12 cellular contexts compared by ENCODE assay signal in the genomic region with DNA sequence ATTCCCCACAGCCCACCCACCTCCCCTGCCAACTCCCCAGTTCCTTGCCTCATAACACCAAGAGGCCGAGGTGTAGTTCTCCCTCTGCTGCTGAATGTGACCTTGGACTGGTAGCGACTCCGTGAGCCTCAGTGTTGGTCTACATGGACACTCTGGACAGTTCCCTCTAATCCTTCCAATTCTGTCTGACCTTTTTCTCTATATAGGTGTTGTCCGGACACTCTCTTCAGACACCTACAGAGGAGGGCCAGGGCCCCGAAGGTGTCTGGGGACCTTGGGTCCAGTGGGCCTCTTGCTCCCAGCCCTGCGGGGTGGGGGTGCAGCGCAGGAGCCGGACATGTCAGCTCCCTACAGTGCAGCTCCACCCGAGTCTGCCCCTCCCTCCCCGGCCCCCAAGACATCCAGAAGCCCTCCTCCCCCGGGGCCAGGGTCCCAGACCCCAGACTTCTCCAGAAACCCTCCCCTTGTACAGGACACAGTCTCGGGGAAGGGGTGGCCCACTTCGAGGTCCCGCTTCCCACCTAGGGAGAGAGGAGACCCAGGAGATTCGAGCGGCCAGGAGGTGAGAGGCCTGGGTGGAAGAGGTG. TPM values are rescaled to one million over a fixed set of nuclear protein-coding genes. Genes with fewer than 3 reads are reported as not detected.
DNase-seq lines count a peak whose midpoint lies in the region; TF ChIP-seq lines count a peak whose summit lies in the region.
"Had no signal": no experiment of that assay in that cellular context is flagged by ENCODE, and none has a peak within 500 bp of the region (broad histone marks: within the 10 kb centered on the region; RNA-seq: fewer than 3 reads in every experiment).

No MANE protein-coding gene starts in this region.

- H3K36me3 ChIP-seq in ascending aorta (peaks cover 7 to 32% of the 10 kb centered on the region in 2 donors), liver (ENCODE audit: control insufficient read depth in 4 of 4, insufficient read depth in 3 of 4, low read depth in 1 of 4, low read length in 3 of 4) (peaks cover 0 to 11% (median 4%) of the 10 kb centered on the region in 4 donors), stomach smooth muscle (ENCODE audit: control insufficient read depth in 2 of 2, insufficient read depth in 2 of 2, low read length in 2 of 2) (peaks cover 13% of the 10 kb centered on the region in 2 donors)

- no peaks in the 10 kb centered on the region for H3K9me3 Mint-ChIP-seq in H9
- H3K9me3 Mint-ChIP-seq: activated B cell treated with CpG ODN at 0.5 μM for 24 hours had no signal

- H3K79me1 ChIP-seq in H9 (ENCODE audit: insufficient read depth, low read depth, low read length, poor library complexity, severe bottlenecking): no peaks in the 10 kb centered on the region

- TF ChIP-seq RAD21 in liver (IDR thresholded peaks at IDR 0.05): no peak

- H2AK5ac ChIP-seq in H9 (ENCODE audit: insufficient read length, low read length): no peak overlapping the region

- H2BK120ac ChIP-seq in H9 (ENCODE audit: low read depth, low read length, poor library complexity, severe bottlenecking): no peak overlapping the region

- no peak overlapping the region for H3K23ac ChIP-seq in H9 (ENCODE audit: insufficient read length, low read depth, low read length)

- peaks cover 5% of the 10 kb centered on the region in 3 experiments; a peak in 6 of 7 replicates for H3K36me3 Mint-ChIP-seq in H9 (ENCODE audit: insufficient read depth in 1 of 3, low read depth in 3 of 3)

- H3K9ac ChIP-seq in H9 (ENCODE audit: extremely low read depth, insufficient read length, low read length) (no peak overlapping the region), liver (ENCODE audit: low read depth in 1 of 2, low read length in 2 of 2) (peak overlapping the region in 1 of 2 donors; percentile 30), stomach smooth muscle (ENCODE audit: low read length in 2 of 2) (peak overlapping the region in 1 of 2 donors; percentile 28)

- no peak overlapping the region for H4K5ac ChIP-seq in H9 (ENCODE audit: insufficient read length, low read depth, low read length)

- H3K4me1 ChIP-seq in H9 (ENCODE audit: insufficient read depth, low read length): peaks cover 3% of the 10 kb centered on the region; the same call in 1 of the 2 replicates
- H3K4me1 ChIP-seq in ascending aorta: peaks cover 26 to 46% of the 10 kb centered on the region in 2 donors
- peaks cover 14 to 40% (median 26%) of the 10 kb centered on the region in 4 donors for H3K4me1 ChIP-seq in liver (ENCODE audit: control insufficient read depth in 4 of 4, insufficient read depth in 4 of 4, low read length in 3 of 4)
- peaks cover 44% of the 10 kb centered on the region for H3K4me1 ChIP-seq in stomach smooth muscle (ENCODE audit: control insufficient read depth, insufficient read depth, low read length)

- H2BK20ac ChIP-seq in H9 (ENCODE audit: low read depth, low read length, poor library complexity, severe bottlenecking): no peak overlapping the region

- no peak for TF ChIP-seq CTCF in H9 (conservative IDR thresholded peaks at IDR 0.05)
- no peak for TF ChIP-seq CTCF in ascending aorta (IDR thresholded peaks at IDR 0.05)
- no peak for TF ChIP-seq CTCF in liver (IDR thresholded peaks at IDR 0.05; ENCODE audit: low read depth, low read length, missing input control)

- no peak overlapping the region for H2BK5ac ChIP-seq in H9 (ENCODE audit: insufficient read length, low read length)

- WGBS in H9 (ENCODE audit: extremely low coverage, insufficient read length, low lambda C conversion rate): no CpG with 5 or more reads among the region's 16 CpGs
- WGBS in liver: 69% methylated on average over 16 of the region's 16 CpGs

- peak overlapping the region in 1 of 2 experiments; percentile 36; a peak in 1 of 5 replicates for H3K4me3 Mint-ChIP-seq in H9
- H3K4me3 Mint-ChIP-seq: activated B cell treated with CpG ODN at 0.5 μM for 24 hours had no signal

- H3K4me2 ChIP-seq in H9 (ENCODE audit: insufficient read depth, insufficient read length, low read length): no peak overlapping the region

- H3K4ac ChIP-seq in H9 (ENCODE audit: low read depth, low read length): no peak overlapping the region

- no peak overlapping the region for H4K8ac ChIP-seq in H9 (replicated peaks; ENCODE audit: insufficient read length, low read depth, low read length)

- H3K18ac ChIP-seq in H9 (ENCODE audit: insufficient read length, low read depth, low read length): no peak overlapping the region

- H3K27ac Mint-ChIP-seq in H9: peak overlapping the region; percentile 18 to 53 (median 25); a peak in 3 of 7 replicates
- H3K27ac Mint-ChIP-seq: activated B cell treated with CpG ODN at 0.5 μM for 24 hours had no signal

- H2BK12ac ChIP-seq in H9 (ENCODE audit: insufficient read length, low read depth, low read length): no peak overlapping the region

- H3K27me3 Mint-ChIP-seq in H9 (ENCODE audit: low read depth): peaks cover 30% of the 10 kb centered on the region

- no peaks in the 10 kb centered on the region for H3K79me2 ChIP-seq in H9 (ENCODE audit: insufficient read depth, low read length)

- H2BK15ac ChIP-seq in H9 (ENCODE audit: low read depth, low read length): no peak overlapping the region; the same call in 1 of the 2 replicates

- H3K27me3 ChIP-seq in H9 (ENCODE audit: insufficient read depth, low read length) (peaks cover 3% of the 10 kb centered on the region; the same call in 1 of the 2 replicates), ascending aorta (no peaks in the 10 kb centered on the region), liver (ENCODE audit: control insufficient read depth in 4 of 4, insufficient read depth in 4 of 4, low read length in 3 of 4) (no peaks in the 10 kb centered on the region), stomach smooth muscle (ENCODE audit: control insufficient read depth in 1 of 2, insufficient read depth in 2 of 2, low read length in 2 of 2) (no peaks in the 10 kb centered on the region)

- H2AFZ ChIP-seq in H9 (ENCODE audit: low read length): no peak overlapping the region

- intact Hi-C loops in ascending aorta (cut with DNase I): loop anchor here (1.0 to 10.0 kb wide), 4 partner anchors 20 to 422 kb away; a partner anchor contains a TSS

- H3K23me2 ChIP-seq in H9 (ENCODE audit: insufficient read length, low read depth, low read length, poor library complexity, severe bottlenecking): peaks cover 10% of the 10 kb centered on the region

- H3K9me3 ChIP-seq in H9 (ENCODE audit: control insufficient read depth, low read depth, low read length): no peaks in the 10 kb centered on the region
- no peaks in the 10 kb centered on the region for H3K9me3 ChIP-seq in ascending aorta
- H3K9me3 ChIP-seq in liver (ENCODE audit: control insufficient read depth in 4 of 4, low read length in 3 of 4): no peaks in the 10 kb centered on the region
- H3K9me3 ChIP-seq in stomach smooth muscle (ENCODE audit: control insufficient read depth in 2 of 2, low read length in 2 of 2): no peaks in the 10 kb centered on the region
- H3K9me3 ChIP-seq: mucosa of descending colon had no signal

- H3K14ac ChIP-seq in H9 (ENCODE audit: insufficient read depth, low read length): no peak overlapping the region; the same call in 1 of the 2 replicates

- H3K4me1 Mint-ChIP-seq in H9: peaks cover 18 to 42% of the 10 kb centered on the region in 2 experiments

- H3K27ac ChIP-seq in H9 (ENCODE audit: insufficient read length, low read depth, low read length): no peak overlapping the region
- H3K27ac ChIP-seq in ascending aorta: peak overlapping the region; percentile 97 to 100
- H3K27ac ChIP-seq in liver (ENCODE audit: low read depth in 1 of 2, low read length in 2 of 2): peak overlapping the region; percentile 69 to 80
- H3K27ac ChIP-seq in stomach smooth muscle (ENCODE audit: low read length): peak overlapping the region; percentile 84

- H3T11ph ChIP-seq in H9 (ENCODE audit: low read length): no peak overlapping the region

- H3K4me3 ChIP-seq in ascending aorta (peak overlapping the region in 1 of 2 donors; percentile 12), liver (ENCODE audit: low read depth in 1 of 3, low read length in 3 of 3) (no peak overlapping the region), stomach smooth muscle (ENCODE audit: low read length in 2 of 2) (peak overlapping the region in 1 of 2 donors; percentile 22)
- H3K4me3 ChIP-seq: mucosa of descending colon had no signal

- no peak overlapping the region for H4K91ac ChIP-seq in H9 (ENCODE audit: insufficient read length, low read depth, low read length)

- H3K56ac ChIP-seq in H9 (ENCODE audit: insufficient read length, low read depth, low read length): no peak overlapping the region

- DNase-seq in H9 (peak; percentile 22), ascending aorta (ENCODE audit: low spot score in 2 of 2) (no peak), H4 (ENCODE audit: low spot score) (no peak), GDM1 (lab: John Stamatoyannopoulos, UW) (no peak), NCI-H1694 (lab: John Stamatoyannopoulos, UW) (no peak), HK-2 (ENCODE audit: unreplicated experiment) (no peak)
- DNase-seq: activated B cell treated with CpG ODN at 0.5 μM for 24 hours, NCI-H1436 treated with DMSO at 0.1 percent for 48 hours had no signal

- H4K20me1 ChIP-seq in H9 (ENCODE audit: control insufficient read depth, insufficient read depth, insufficient read length): no peaks in the 10 kb centered on the region

TF ChIP-seq in liver, 16 proteins besides CTCF, POLR2A, EP300 and RAD21:
- TF ChIP-seq, protein P1, sequence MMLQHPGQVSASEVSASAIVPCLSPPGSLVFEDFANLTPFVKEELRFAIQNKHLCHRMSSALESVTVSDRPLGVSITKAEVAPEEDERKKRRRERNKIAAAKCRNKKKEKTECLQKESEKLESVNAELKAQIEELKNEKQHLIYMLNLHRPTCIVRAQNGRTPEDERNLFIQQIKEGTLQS (IDR thresholded peaks at IDR 0.05): no peak

RNA-seq across cellular contexts. Expression of a gene that starts 3.6 kb away (rescaled TPM):
- total RNA-seq in H9 (2021): 4.6 and 6.1 TPM in 2 replicates
- total RNA-seq in ascending aorta: 85.3 TPM
- 10 to 100 TPM in 1 of 2 donors, 1 to 10 TPM in 1; 5.6 to 11.5 TPM for total RNA-seq in liver
- 10 to 100 TPM; 11.4 to 12.2 TPM for polyA plus RNA-seq in liver
- 0.80 and 1.1 TPM in 2 replicates for total RNA-seq in H4 (2014; rRNA removed; shearing (Covaris generic))
- total RNA-seq: OCI-LY7 had no signal

RNA-seq across cellular contexts. Expression of a gene that starts 26.6 kb away (rescaled TPM):
- 247 and 250 TPM in 2 replicates for total RNA-seq in H9 (2021)
- 394 TPM for total RNA-seq in ascending aorta
- 100 to 1,000 TPM in 1 of 2 donors, 10 to 100 TPM in 1; 94.6 to 181 TPM for total RNA-seq in liver
- polyA plus RNA-seq in liver: 10 to 100 TPM; 23.4 to 65.4 TPM
- total RNA-seq in H4 (2014; rRNA removed; shearing (Covaris generic)): 95.2 and 98.6 TPM in 2 replicates

RNA-seq across cellular contexts. Expression of a gene that starts 37.2 kb away (rescaled TPM):
- total RNA-seq in H9 (2021): not detected in 2 replicates
- total RNA-seq in ascending aorta: not detected
- total RNA-seq in liver: not detected
- not detected for polyA plus RNA-seq in liver
- not detected in 2 replicates for total RNA-seq in H4 (2014; rRNA removed; shearing (Covaris generic))
- total RNA-seq: mucosa of descending colon had no signal

RNA-seq across cellular contexts. Expression of a gene that starts 44.9 kb away (rescaled TPM):
- 0.88 and 1.4 TPM in 2 replicates for total RNA-seq in H9 (2021)
- total RNA-seq in ascending aorta: 55.8 TPM
- 1 to 10 TPM; 5.1 to 8.1 TPM for total RNA-seq in liver
- polyA plus RNA-seq in liver: 10 to 100 TPM; 17.0 to 22.5 TPM
- total RNA-seq in H4 (2014; rRNA removed; shearing (Covaris generic)): 27.5 and 28.6 TPM in 2 replicates
